ENCODE assay signal across 13 cellular contexts in genomic region chr4:122997463-122998101, GRCh38.
A peak's percentile ranks its signal among the peaks of the same experiment; 100 is the strongest.
DNase-seq lines count a peak whose midpoint lies in the region; ATAC-seq and TF ChIP-seq lines count a peak whose summit lies in the region.
"Had no signal": no experiment of that assay in that cellular context is flagged by ENCODE, and none has a peak within 500 bp of the region (broad histone marks: within the 10 kb centered on the region; RNA-seq: fewer than 3 reads in every experiment).

No MANE protein-coding gene starts in this region.

- no peaks in the 10 kb centered on the region for H3K27me3 ChIP-seq in naive thymus-derived CD4-positive, alpha-beta T cell (ENCODE audit: control insufficient read depth in 2 of 2, insufficient read depth in 2 of 2, low read length in 2 of 2)

- intact Hi-C loops in natural killer cell (cut with micrococcal nuclease), result no loop called here
- intact Hi-C loops in naive thymus-derived CD4-positive, alpha-beta T cell (cut with micrococcal nuclease), result no loop called here

- no peaks in the 10 kb centered on the region for H3K36me3 ChIP-seq in naive thymus-derived CD4-positive, alpha-beta T cell (ENCODE audit: control insufficient read depth in 2 of 3, insufficient read depth in 3 of 3, low read length in 3 of 3)

- H3K4me1 ChIP-seq in naive thymus-derived CD4-positive, alpha-beta T cell (ENCODE audit: control insufficient read depth in 2 of 2, insufficient read depth in 2 of 2, low read length in 2 of 2), result no peaks in the 10 kb centered on the region

- H3K27ac ChIP-seq in naive thymus-derived CD4-positive, alpha-beta T cell (ENCODE audit: low read depth, low read length), result no peak overlapping the region

- CTCF ChIA-PET in naive thymus-derived CD4-positive, alpha-beta T cell (lab: Charles Lee), result no interaction called here

- H3K27me3 Mint-ChIP-seq in natural killer cell (ENCODE audit: low read depth in 2 of 2), result no peaks in the 10 kb centered on the region
- no peaks in the 10 kb centered on the region for H3K27me3 Mint-ChIP-seq in naive thymus-derived CD4-positive, alpha-beta T cell
- no peaks in the 10 kb centered on the region for H3K27me3 Mint-ChIP-seq in effector memory CD8-positive, alpha-beta T cell
- H3K27me3 Mint-ChIP-seq: CD4-positive, alpha-beta T cell had no signal

- H3K9me3 ChIP-seq in naive thymus-derived CD4-positive, alpha-beta T cell (ENCODE audit: control insufficient read depth in 2 of 3, low read length in 3 of 3), result no peaks in the 10 kb centered on the region
- H3K9me3 ChIP-seq: mucosa of descending colon had no signal

- ATAC-seq in GM18858 (IDR thresholded peaks at IDR 0.05; ENCODE audit: unreplicated experiment), result peak; percentile 98
- peak; percentile 86 for ATAC-seq in GM21529 (IDR thresholded peaks at IDR 0.05; ENCODE audit: unreplicated experiment)
- ATAC-seq in HG03354 (IDR thresholded peaks at IDR 0.05; ENCODE audit: poor library complexity, severe bottlenecking, unreplicated experiment), result peak; percentile 77
- ATAC-seq in natural killer cell, result no peak
- ATAC-seq in naive thymus-derived CD4-positive, alpha-beta T cell, result no peak
- ATAC-seq in effector memory CD8-positive, alpha-beta T cell (replicated peaks), result no peak
- ATAC-seq: mucosa of descending colon had no signal

- POLR2A ChIA-PET in naive thymus-derived CD4-positive, alpha-beta T cell (lab: Charles Lee), result no interaction called here

- no peaks in the 10 kb centered on the region for H3K36me3 Mint-ChIP-seq in natural killer cell
- peaks cover 17 to 54% (median 28%) of the 10 kb centered on the region in 5 donors for H3K36me3 Mint-ChIP-seq in naive thymus-derived CD4-positive, alpha-beta T cell
- H3K36me3 Mint-ChIP-seq in effector memory CD8-positive, alpha-beta T cell (ENCODE audit: insufficient read depth), result no peaks in the 10 kb centered on the region

- H3K4me3 ChIP-seq in fibroblast of mammary gland (ENCODE audit: control insufficient read depth, low read depth, low read length), result no peak overlapping the region
- H3K4me3 ChIP-seq in naive thymus-derived CD4-positive, alpha-beta T cell (ENCODE audit: low read length), result no peak overlapping the region
- H3K4me3 ChIP-seq: mucosa of descending colon had no signal

- H3K4me3 Mint-ChIP-seq in natural killer cell, result no peak overlapping the region
- H3K4me3 Mint-ChIP-seq in naive thymus-derived CD4-positive, alpha-beta T cell, result no peak overlapping the region
- H3K4me3 Mint-ChIP-seq in effector memory CD8-positive, alpha-beta T cell, result no peak overlapping the region
- H3K4me3 Mint-ChIP-seq: CD4-positive, alpha-beta T cell had no signal

- H3K9me3 Mint-ChIP-seq in natural killer cell, result no peaks in the 10 kb centered on the region
- H3K9me3 Mint-ChIP-seq in naive thymus-derived CD4-positive, alpha-beta T cell, result peaks cover 0 to 16% (median 6%) of the 10 kb centered on the region in 11 donors
- H3K9me3 Mint-ChIP-seq in effector memory CD8-positive, alpha-beta T cell, result peaks cover 0 to 2% of the 10 kb centered on the region in 2 donors
- H3K9me3 Mint-ChIP-seq: CD4-positive, alpha-beta T cell had no signal

- TF ChIP-seq CTCF in fibroblast of mammary gland (conservative IDR thresholded peaks at IDR 0.05; ENCODE audit: control insufficient read depth, insufficient read depth, low read depth, low read length) (no peak), natural killer cell (IDR thresholded peaks at IDR 0.05) (no peak)

- DNase-seq in fibroblast of mammary gland (ENCODE audit: low read depth) (peak; percentile 20), natural killer cell (no peak)
- no peak for DNase-seq in naive thymus-derived CD4-positive, alpha-beta T cell
- DNase-seq in effector memory CD8-positive, alpha-beta T cell, result no peak
- DNase-seq: activated naive CD4-positive, alpha-beta T cell treated with anti-CD3 and anti-CD28 coated beads, Interleukin-2, amount 50 U/mL, for 16 hours; CD4-positive, alpha-beta T cell; cerebellar nuclear complex; mucosa of descending colon; NCI-H1694 treated with DMSO at 0.1 percent for 48 hours; stimulated activated CD4-positive, alpha-beta T cell treated with anti-CD3 and anti-CD28 coated beads, Interleukin-4, amount 100 ng/mL, for 1 hour had no signal

- no peak overlapping the region for H3K27ac Mint-ChIP-seq in natural killer cell
- no peak overlapping the region for H3K27ac Mint-ChIP-seq in naive thymus-derived CD4-positive, alpha-beta T cell
- H3K27ac Mint-ChIP-seq in effector memory CD8-positive, alpha-beta T cell, result no peak overlapping the region
- H3K27ac Mint-ChIP-seq: CD4-positive, alpha-beta T cell had no signal

- peaks cover 14 to 19% of the 10 kb centered on the region in 2 donors for H3K4me1 Mint-ChIP-seq in natural killer cell
- peaks cover 0 to 13% (median under 1%) of the 10 kb centered on the region in 7 donors for H3K4me1 Mint-ChIP-seq in naive thymus-derived CD4-positive, alpha-beta T cell
- H3K4me1 Mint-ChIP-seq in effector memory CD8-positive, alpha-beta T cell (ENCODE audit: low read depth in 2 of 2), result peaks cover 3 to 19% of the 10 kb centered on the region in 2 donors

Comparison
In these comparisons a context has a peak if more than half of its experiments do, and no peak if none do; other contexts are left out.
1. ATAC-seq: peak in GM18858 (single experiment), GM21529 (single experiment) and HG03354 (single experiment); none in natural killer cell (0 of 3), naive thymus-derived CD4-positive, alpha-beta T cell (single experiment) and effector memory CD8-positive, alpha-beta T cell (single experiment).